1 cellular context compared by ENCODE assay signal in genomic region chr1:230869499-230869898, GRCh38.
TF ChIP-seq lines count a peak whose summit lies in the region.

No MANE protein-coding gene starts in this region.

TF ChIP-seq in GM23338, 12 proteins besides CTCF, POLR2A, EP300 and RAD21 (continued from another document):
- TF ChIP-seq, protein P1, sequence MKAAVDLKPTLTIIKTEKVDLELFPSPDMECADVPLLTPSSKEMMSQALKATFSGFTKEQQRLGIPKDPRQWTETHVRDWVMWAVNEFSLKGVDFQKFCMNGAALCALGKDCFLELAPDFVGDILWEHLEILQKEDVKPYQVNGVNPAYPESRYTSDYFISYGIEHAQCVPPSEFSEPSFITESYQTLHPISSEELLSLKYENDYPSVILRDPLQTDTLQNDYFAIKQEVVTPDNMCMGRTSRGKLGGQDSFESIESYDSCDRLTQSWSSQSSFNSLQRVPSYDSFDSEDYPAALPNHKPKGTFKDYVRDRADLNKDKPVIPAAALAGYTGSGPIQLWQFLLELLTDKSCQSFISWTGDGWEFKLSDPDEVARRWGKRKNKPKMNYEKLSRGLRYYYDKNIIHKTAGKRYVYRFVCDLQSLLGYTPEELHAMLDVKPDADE (IDR thresholded peaks at IDR 0.05) = no peak
- no peak for TF ChIP-seq ZNF331 (CRISPR knock-in tag; IDR thresholded peaks at IDR 0.05; ENCODE audit: low read depth)
- TF ChIP-seq CREB1 (CRISPR knock-in tag; IDR thresholded peaks at IDR 0.05; ENCODE audit: low read depth) = no peak
